9 cellular contexts compared by ENCODE assay signal in genomic region chr5:149268928-149269557, GRCh38. TPM values are rescaled to one million over a fixed set of nuclear protein-coding genes. Genes with fewer than 3 reads are reported as not detected.
A peak's percentile ranks its signal among the peaks of the same experiment; 100 is the strongest.
DNase-seq lines count a peak whose midpoint lies in the region; ATAC-seq, FAIRE-seq and TF ChIP-seq lines count a peak whose summit lies in the region.
"Had no signal": no experiment of that assay in that cellular context is flagged by ENCODE, and none has a peak within 500 bp of the region (broad histone marks: within the 10 kb centered on the region; RNA-seq: fewer than 3 reads in every experiment).

No MANE protein-coding gene starts in this region.

- no peak overlapping the region for H3K23ac ChIP-seq in IMR-90 (ENCODE audit: low read depth, low read length)

- dilution Hi-C loops in IMR-90 (cut with HindIII; ENCODE audit: low sequenced_read_pairs, unreplicated experiment), result no loop called here

- FAIRE-seq in G401.6 (lab: Jason Lieb, UNC) (peak; percentile 93), pancreas (lab: Jason Lieb, UNC) (no peak)

- H4K8ac ChIP-seq in IMR-90 (ENCODE audit: low read depth in 2 of 2, low read length in 2 of 2), result no peak overlapping the region

- H4K91ac ChIP-seq in IMR-90 (ENCODE audit: insufficient read depth, low read depth, low read length), result no peak overlapping the region

- H3K4ac ChIP-seq in IMR-90 (ENCODE audit: low read depth, low read length), result no peak overlapping the region

- no peak overlapping the region for H2BK20ac ChIP-seq in IMR-90 (ENCODE audit: low read depth, low read length)

- H3K27ac ChIP-seq in A673 (ENCODE audit: low read depth, low read length, poor library complexity, severe bottlenecking) (no peak overlapping the region), IMR-90 (ENCODE audit: insufficient read depth, low read length) (no peak overlapping the region), RWPE2 (ENCODE audit: poor library complexity, severe bottlenecking) (no peak overlapping the region), esophagus muscularis mucosa (replicated peaks in 1 of 4) (no peak overlapping the region), pancreas (no peak overlapping the region)
- H3K27ac ChIP-seq: epithelial cell of prostate had no signal

- intact Hi-C loops in A673 (cut with micrococcal nuclease; ENCODE audit: unreplicated experiment) (loop anchor here (2.0 to 5.0 kb wide), 2 partner anchors 128 to 527 kb away; partner anchors contain the start of gene ABLIM3), IMR-90 (cut with micrococcal nuclease) (loop anchor here (5.0 kb wide), 3 partner anchors 78 to 537 kb away; partner anchors contain the start of gene GRPEL2), esophagus muscularis mucosa (cut with DNase I) (no loop called here), pancreas (cut with DNase I) (loop anchor here in 1 of 3 donors (10.0 kb wide), 1 partner anchor 144 kb away; no protein-coding TSS in a partner anchor)

- TF ChIP-seq EP300 in esophagus muscularis mucosa (IDR thresholded peaks at IDR 0.05), result no peak

- H3K4me3 ChIP-seq in A673 (ENCODE audit: low read depth, low read length, poor library complexity, severe bottlenecking) (no peak overlapping the region), IMR-90 (ENCODE audit: insufficient read depth, low read depth, low read length) (no peak overlapping the region), RWPE2 (ENCODE audit: severe bottlenecking) (no peak overlapping the region), esophagus muscularis mucosa (no peak overlapping the region), pancreas (no peak overlapping the region)

- H2BK5ac ChIP-seq in IMR-90 (ENCODE audit: low read depth, low read length, poor library complexity, severe bottlenecking), result no peak overlapping the region

- TF ChIP-seq CTCF in A673 (conservative IDR thresholded peaks at IDR 0.05; ENCODE audit: low read depth, low read length) (peak; percentile 69), IMR-90 (conservative IDR thresholded peaks at IDR 0.05; ENCODE audit: low read depth, low read length) (peak; percentile 72), RWPE2 (IDR thresholded peaks at IDR 0.05; ENCODE audit: poor library complexity, severe bottlenecking) (peak; percentile 97), esophagus muscularis mucosa (IDR thresholded peaks at IDR 0.05) (peak; percentile 59 to 72 (median 69)), pancreas (IDR thresholded peaks at IDR 0.05) (peak; percentile 11 to 63 (median 55))

- peak; percentile 75 for TF ChIP-seq RAD21 in IMR-90 (IDR thresholded peaks at IDR 0.05; ENCODE audit: low read length)

- in situ Hi-C loops in IMR-90 (cut with MboI; ENCODE audit: low sequenced_read_pairs), result loop anchor here (10.0 kb wide), 1 partner anchor 534 kb away; no protein-coding TSS in a partner anchor

- H3K36me3 ChIP-seq in A673 (ENCODE audit: insufficient read depth, low read length, poor library complexity, severe bottlenecking) (no peaks in the 10 kb centered on the region), IMR-90 (ENCODE audit: control insufficient read depth, insufficient read depth, low read length) (no peaks in the 10 kb centered on the region), RWPE2 (ENCODE audit: low read depth) (no peaks in the 10 kb centered on the region), esophagus muscularis mucosa (no peaks in the 10 kb centered on the region), pancreas (no peaks in the 10 kb centered on the region)

- peaks cover 6 to 15% of the 10 kb centered on the region in 2 experiments; a peak in 3 of 4 replicates for H3K79me1 ChIP-seq in IMR-90 (ENCODE audit: low read depth in 1 of 2, low read length in 2 of 2)

- H3K56ac ChIP-seq in IMR-90 (ENCODE audit: extremely low read depth, insufficient read depth, low read length), result no peak overlapping the region

- H4K5ac ChIP-seq in IMR-90 (ENCODE audit: low read depth, low read length), result no peak overlapping the region

- no peak overlapping the region for H2AFZ ChIP-seq in IMR-90 (replicated peaks; ENCODE audit: low read length, poor library complexity)

- H3K27me3 ChIP-seq in A673 (replicated peaks; ENCODE audit: insufficient read depth, low read depth, low read length, poor library complexity) (peaks cover 39% of the 10 kb centered on the region), IMR-90 (ENCODE audit: control insufficient read depth, insufficient read depth, low read length) (no peaks in the 10 kb centered on the region), RWPE2 (ENCODE audit: insufficient read depth, poor library complexity, severe bottlenecking) (no peaks in the 10 kb centered on the region), esophagus muscularis mucosa (peaks cover 0 to 10% (median 0%) of the 10 kb centered on the region in 4 donors), pancreas (no peaks in the 10 kb centered on the region)

- no peak for TF ChIP-seq POLR2A in IMR-90 (IDR thresholded peaks at IDR 0.05; ENCODE audit: low read depth, low read length)
- TF ChIP-seq POLR2A in esophagus muscularis mucosa (IDR thresholded peaks at IDR 0.05; ENCODE audit: low read depth), result no peak

- no peak overlapping the region for H3K4me2 ChIP-seq in IMR-90 (ENCODE audit: low read depth, low read length)

- CTCF ChIA-PET in A673 (lab: Charles Lee), result interaction anchor here (1.2 kb wide), 2 partner anchors 10 to 1762 kb away, joined by 3 to 5 read pairs; no protein-coding TSS in a partner anchor
- CTCF ChIA-PET in IMR-90 (lab: Yijun Ruan, JAX), result interaction anchor here (0.6 to 1.6 kb wide), 4 partner anchors 14 to 528 kb away, joined by 4 to 6 read pairs (median 4); no protein-coding TSS in a partner anchor

- WGBS in IMR-90 (ENCODE audit: extremely low coverage in 2 of 2, insufficient read length in 1 of 2), 2 experiments, result no CpG with 5 or more reads among the region's 6 CpGs
- WGBS in esophagus muscularis mucosa, result 56% methylated on average over 6 of the region's 6 CpGs
- 58 to 59% methylated on average over 6 of the region's 6 CpGs for WGBS in pancreas, 2 donors

- no peak overlapping the region for H2AK5ac ChIP-seq in IMR-90 (ENCODE audit: low read depth, low read length)

- H2AK9ac ChIP-seq in IMR-90 (replicated peaks; ENCODE audit: low read depth, low read length, poor library complexity), result no peak overlapping the region

- no peaks in the 10 kb centered on the region for H3K9me1 ChIP-seq in IMR-90 (ENCODE audit: insufficient read depth, low read length)

- ATAC-seq in IMR-90 (ENCODE audit: low read depth), result no peak
- ATAC-seq in RWPE2 (ENCODE audit: low read depth), result peak; percentile 34
- ATAC-seq in pancreas, result peak in 1 of 4 donors; percentile 29
- no peak for ATAC-seq in HG02870 (IDR thresholded peaks at IDR 0.05; ENCODE audit: unreplicated experiment)
- no peak for ATAC-seq in GM19397 (IDR thresholded peaks at IDR 0.05; ENCODE audit: unreplicated experiment)

- H3K4me1 ChIP-seq in A673 (ENCODE audit: insufficient read depth, low read length, poor library complexity, severe bottlenecking) (no peaks in the 10 kb centered on the region), IMR-90 (ENCODE audit: control insufficient read depth, insufficient read depth, low read length) (peaks cover 4% of the 10 kb centered on the region), RWPE2 (ENCODE audit: insufficient read depth, poor library complexity, severe bottlenecking) (peaks cover 4% of the 10 kb centered on the region), esophagus muscularis mucosa (peaks cover 7 to 29% (median 20%) of the 10 kb centered on the region in 4 donors), pancreas (peaks cover 0 to 3% (median 0%) of the 10 kb centered on the region in 3 donors)

- no peak overlapping the region for H3K14ac ChIP-seq in IMR-90 (replicated peaks; ENCODE audit: low read depth, low read length)

- DNase-seq in A673 (ENCODE audit: low spot score), result peak; percentile 68
- DNase-seq in IMR-90, result peak; percentile 61
- no peak for DNase-seq in RWPE2 (ENCODE audit: low spot score)
- no peak for DNase-seq in esophagus muscularis mucosa (ENCODE audit: extremely low spot score)
- no peak for DNase-seq in pancreas

- POLR2A ChIA-PET in A673 (lab: Charles Lee; ENCODE audit: low non-redundant PET) (no interaction called here), IMR-90 (lab: Charles Lee; ENCODE audit: unreplicated experiment) (no interaction called here)

- BruUV-seq in A673 (replicated peaks; lab: Mats Ljungman, UMichigan) (no TSS peak), IMR-90 (replicated peaks; lab: Mats Ljungman, UMichigan) (no TSS peak)

- no peak overlapping the region for H2BK15ac ChIP-seq in IMR-90 (ENCODE audit: low read depth, low read length)

- no peak overlapping the region for H3K18ac ChIP-seq in IMR-90 (ENCODE audit: low read depth, low read length)

- no peak overlapping the region for H3K9ac ChIP-seq in IMR-90 (ENCODE audit: low read depth, low read length)

- H2BK120ac ChIP-seq in IMR-90 (ENCODE audit: low read depth, low read length), result no peak overlapping the region

- H3K9me3 ChIP-seq in A673 (ENCODE audit: low read depth, low read length, poor library complexity, severe bottlenecking) (no peaks in the 10 kb centered on the region), IMR-90 (ENCODE audit: control insufficient read depth, insufficient read depth, low read length) (peaks cover 2% of the 10 kb centered on the region; the same call in 1 of the 2 replicates), RWPE2 (ENCODE audit: severe bottlenecking) (no peaks in the 10 kb centered on the region), esophagus muscularis mucosa (peaks cover 0 to 12% (median 9%) of the 10 kb centered on the region in 4 donors), pancreas (no peaks in the 10 kb centered on the region)

- no peaks in the 10 kb centered on the region for H4K20me1 ChIP-seq in IMR-90 (ENCODE audit: insufficient read depth, low read length)

TF ChIP-seq in IMR-90, 13 proteins besides CTCF, POLR2A, EP300 and RAD21:
- TF ChIP-seq NFE2L2 (IDR thresholded peaks at IDR 0.05; ENCODE audit: low read depth, low read length) (no peak), RCOR1 (IDR thresholded peaks at IDR 0.05; ENCODE audit: insufficient replicate concordance, low read length) (peak; percentile 48), SMC3 (IDR thresholded peaks at IDR 0.05; ENCODE audit: low read depth, low read length) (peak; percentile 53)

RNA-seq across cellular contexts. Expression of gene AFAP1L1, which starts 2.6 kb away (rescaled TPM):
- 0.21 and 0.46 TPM in 2 replicates for total RNA-seq in A673 (2021)
- total RNA-seq in IMR-90 (2012; rRNA removed), result 5.3 and 5.7 TPM in 2 replicates
- 2.9 and 3.3 TPM in 2 replicates for polyA plus RNA-seq in IMR-90 (2012; rRNA removed)
- polyA plus RNA-seq in IMR-90 (2012; cell fraction: cytosol; rRNA removed), result 2.4 and 2.9 TPM in 2 replicates
- polyA plus RNA-seq in IMR-90 (2012; cell fraction: nucleus; rRNA removed; ENCODE audit: low replicate concordance), result 2.3 and 2.4 TPM in 2 replicates
- total RNA-seq in esophagus muscularis mucosa, result 10 to 100 TPM in 3 of 4 donors, 1 to 10 TPM in 1; 10.0 to 23.8 (median 16.6) TPM
- total RNA-seq in pancreas, result 1 to 10 TPM in 3 of 6 donors, under 1 TPM in 3; 0.54 to 2.4 (median 1.00) TPM
- polyA plus RNA-seq in pancreas, result 1 to 10 TPM; 1.5 to 1.7 TPM

Comparison
In these comparisons a context has a peak if more than half of its experiments do, and no peak if none do; other contexts are left out.
1. DNase-seq: peak in A673 (single experiment) and IMR-90 (single experiment); none in RWPE2 (single experiment), esophagus muscularis mucosa (single experiment) and pancreas (0 of 6).
2. Peak in every context shown above with its lines, with median percentiles within 50 percentile points of each other: CTCF ChIP-seq.